In the genomic region with DNA sequence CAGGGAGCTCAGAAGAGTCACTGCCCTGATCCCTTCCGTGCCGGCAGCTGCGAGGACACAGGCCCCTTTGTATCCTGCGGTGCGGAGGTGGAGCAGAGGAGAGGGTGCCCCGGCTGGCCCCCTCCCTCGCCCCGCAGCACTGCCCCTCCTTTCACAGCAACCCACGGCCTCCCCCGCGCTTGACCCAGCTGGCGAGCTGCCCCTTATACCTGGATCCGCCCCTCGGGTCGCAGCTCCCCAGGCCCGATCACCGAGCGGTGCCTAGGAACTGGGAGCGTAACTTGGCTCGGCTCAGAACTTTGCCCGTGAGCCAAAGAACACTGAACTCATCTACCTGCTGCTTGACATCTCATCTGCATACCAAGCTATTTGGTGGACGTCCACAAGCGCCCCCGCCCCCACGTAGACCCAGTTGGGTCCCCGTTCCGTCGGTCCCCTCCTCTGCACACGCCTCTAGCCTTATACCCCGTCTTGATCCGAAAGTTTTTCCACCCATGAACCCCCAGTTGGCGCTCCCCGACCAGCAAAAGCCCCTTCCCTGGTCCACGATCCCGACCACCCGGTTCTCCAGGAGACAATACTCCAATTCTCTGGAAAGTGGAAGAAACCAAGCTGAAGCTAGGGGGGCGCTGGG, we compare ENCODE assay signal across 1 cellular context.
TF ChIP-seq lines count a peak whose summit lies in the region.

No MANE protein-coding gene starts in this region.

TF ChIP-seq in GM12878, 131 proteins besides CTCF, POLR2A, EP300 and RAD21 (continued from another document):
- no peak for TF ChIP-seq SPI1 (IDR thresholded peaks at IDR 0.05; ENCODE audit: borderline replicate concordance, insufficient read depth, low read depth, low read length)
